Comparison of ENCODE assay signal across 1 cellular context in the genomic region with DNA sequence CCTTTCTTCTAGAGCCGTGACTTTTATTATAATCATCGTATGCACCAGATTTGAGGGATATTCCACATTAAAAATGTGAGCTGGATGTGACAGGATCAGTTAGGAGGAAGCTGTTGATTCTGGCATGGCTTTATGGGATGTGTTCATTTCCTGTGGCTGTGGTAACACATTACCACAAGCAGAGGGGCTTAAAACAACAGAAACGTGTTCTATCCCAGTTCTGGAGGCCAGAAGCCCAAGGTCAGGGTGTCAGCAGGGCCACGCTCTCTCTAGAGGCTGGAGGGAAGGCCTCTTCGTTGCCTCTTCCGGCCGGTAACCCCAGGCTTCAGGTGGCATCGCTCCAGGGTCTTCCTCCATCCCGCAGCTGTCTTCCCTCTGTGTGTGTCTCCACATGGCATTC.
TF ChIP-seq lines count a peak whose summit lies in the region.

No MANE protein-coding gene starts in this region.

TF ChIP-seq in SK-N-SH treated with all-trans-retinoic acid at 6 μM for 48 hours, 23 proteins besides CTCF, POLR2A, EP300 and RAD21:
- TF ChIP-seq CSDC2 (CRISPR knock-in tag; IDR thresholded peaks at IDR 0.05) = no peak
- no peak for TF ChIP-seq OSR1 (CRISPR knock-in tag; IDR thresholded peaks at IDR 0.05)
- no peak for TF ChIP-seq BACH2 (CRISPR knock-in tag; IDR thresholded peaks at IDR 0.05; ENCODE audit: borderline replicate concordance)
- TF ChIP-seq TSHZ2 (CRISPR knock-in tag; IDR thresholded peaks at IDR 0.05) = no peak
- TF ChIP-seq ARNTL (CRISPR knock-in tag; IDR thresholded peaks at IDR 0.05; ENCODE audit: borderline replicate concordance, low read depth) = no peak
- TF ChIP-seq ZNF8 (CRISPR knock-in tag; IDR thresholded peaks at IDR 0.05) = no peak
